In the genomic region with DNA sequence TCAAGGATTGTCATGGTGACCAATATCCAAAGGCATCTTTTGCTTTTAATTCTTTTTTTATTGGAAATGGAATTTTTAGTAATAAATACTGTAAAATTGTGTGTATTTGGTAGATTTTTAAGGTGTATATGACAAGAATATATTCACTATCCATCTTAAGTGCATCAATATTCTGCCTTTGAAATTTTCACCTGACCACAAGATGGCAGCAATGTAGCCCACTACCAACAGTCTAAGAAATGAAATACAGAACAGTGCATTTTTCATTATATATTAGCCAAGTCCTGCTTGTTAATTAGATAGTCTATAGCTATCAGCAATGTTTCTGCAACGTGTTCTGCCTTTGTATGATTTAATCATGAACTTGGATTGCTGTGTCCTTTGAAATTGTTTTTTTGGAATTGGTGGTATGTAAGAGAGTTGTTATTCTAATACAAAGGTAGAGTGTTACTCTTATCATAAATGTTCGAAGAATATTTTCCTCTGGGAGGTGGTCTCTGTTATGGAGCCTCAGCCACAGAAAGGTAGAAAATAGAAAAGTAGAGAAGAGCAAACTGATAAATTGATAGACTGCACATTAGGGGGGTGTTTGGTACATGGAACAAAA, we compare ENCODE assay signal across 8 cellular contexts. TPM values are rescaled to one million over a fixed set of nuclear protein-coding genes. Genes with fewer than 3 reads are reported as not detected.
DNase-seq lines count a peak whose midpoint lies in the region; ATAC-seq and TF ChIP-seq lines count a peak whose summit lies in the region.

No MANE protein-coding gene starts in this region.

- H3K27me3 ChIP-seq in Caco-2 (replicated peaks; ENCODE audit: control insufficient read depth, insufficient read depth, low read length): no peaks in the 10 kb centered on the region
- H3K27me3 ChIP-seq in brain microvascular endothelial cell (replicated peaks): no peaks in the 10 kb centered on the region
- no peaks in the 10 kb centered on the region for H3K27me3 ChIP-seq in liver (ENCODE audit: control insufficient read depth in 4 of 4, insufficient read depth in 4 of 4, low read length in 3 of 4)

- H3K36me3 ChIP-seq in Caco-2 (ENCODE audit: control insufficient read depth, insufficient read depth, low read length): no peaks in the 10 kb centered on the region
- H3K36me3 ChIP-seq in brain microvascular endothelial cell (replicated peaks): no peaks in the 10 kb centered on the region
- no peaks in the 10 kb centered on the region for H3K36me3 ChIP-seq in liver (ENCODE audit: control insufficient read depth in 4 of 4, insufficient read depth in 3 of 4, low read depth in 1 of 4, low read length in 3 of 4)

- CTCF ChIA-PET in Caco-2 (lab: Charles Lee): interaction anchor here (0.6 to 2.1 kb wide), 2 partner anchors 29 to 121 kb away, joined by 4 to 9 read pairs; no protein-coding TSS in a partner anchor

- no peaks in the 10 kb centered on the region for H3K9me3 Mint-ChIP-seq in Caco-2 (ENCODE audit: unreplicated experiment)
- no peaks in the 10 kb centered on the region for H3K9me3 Mint-ChIP-seq in T-helper 2 cell treated with Interferon-gamma antibody and Interleukin-4, amounts not matched to agents 5 μg/mL and 100 μg/mL, for 36 hours

- H3K36me3 Mint-ChIP-seq in Caco-2 (ENCODE audit: insufficient read depth, unreplicated experiment): no peaks in the 10 kb centered on the region
- no peaks in the 10 kb centered on the region for H3K36me3 Mint-ChIP-seq in T-helper 2 cell treated with Interferon-gamma antibody and Interleukin-4, amounts not matched to agents 5 μg/mL and 100 μg/mL, for 36 hours (ENCODE audit: low read depth)

- intact Hi-C loops in Caco-2 (cut with micrococcal nuclease; ENCODE audit: unreplicated experiment): loop anchor here (1.0 kb wide), 3 partner anchors 29 to 292 kb away; no protein-coding TSS in a partner anchor

- no peak overlapping the region for H3K9ac ChIP-seq in liver (ENCODE audit: low read depth in 1 of 2, low read length in 2 of 2)

- H3K9me3 ChIP-seq in Caco-2 (no peaks in the 10 kb centered on the region), liver (ENCODE audit: control insufficient read depth in 4 of 4, low read length in 3 of 4) (no peaks in the 10 kb centered on the region)

- peak; percentile 87 to 91 for TF ChIP-seq RAD21 in liver (IDR thresholded peaks at IDR 0.05)

- H3K4me1 Mint-ChIP-seq in Caco-2 (ENCODE audit: low read depth, unreplicated experiment): peaks cover 29% of the 10 kb centered on the region
- peaks cover 13% of the 10 kb centered on the region for H3K4me1 Mint-ChIP-seq in T-helper 2 cell treated with Interferon-gamma antibody and Interleukin-4, amounts not matched to agents 5 μg/mL and 100 μg/mL, for 36 hours (ENCODE audit: low read depth)

- ATAC-seq in GM18867 (IDR thresholded peaks at IDR 0.05; ENCODE audit: unreplicated experiment): peak; percentile 79

- POLR2A ChIA-PET in Caco-2 (lab: Charles Lee): no interaction called here

- TF ChIP-seq CTCF in Caco-2 (IDR thresholded peaks at IDR 0.05; ENCODE audit: insufficient read depth in 1 of 2, low read depth in 1 of 2, low read length in 1 of 2, severe bottlenecking in 1 of 2, unreplicated experiment in 1 of 2) (peak; percentile 52 to 62), brain microvascular endothelial cell (IDR thresholded peaks at IDR 0.05; ENCODE audit: low read depth, low read length, missing control alignments) (peak; percentile 62), liver (IDR thresholded peaks at IDR 0.05; ENCODE audit: low read depth, low read length, missing input control) (peak; percentile 53)

- 49% methylated on average over 2 of the region's 2 CpGs for WGBS in liver

- no peak overlapping the region for H3K4me3 Mint-ChIP-seq in Caco-2 (ENCODE audit: unreplicated experiment)
- no peak overlapping the region for H3K4me3 Mint-ChIP-seq in T-helper 2 cell treated with Interferon-gamma antibody and Interleukin-4, amounts not matched to agents 5 μg/mL and 100 μg/mL, for 36 hours

- H3K27ac Mint-ChIP-seq in Caco-2 (ENCODE audit: unreplicated experiment): no peak overlapping the region
- H3K27ac Mint-ChIP-seq in T-helper 2 cell treated with Interferon-gamma antibody and Interleukin-4, amounts not matched to agents 5 μg/mL and 100 μg/mL, for 36 hours: no peak overlapping the region

- no peaks in the 10 kb centered on the region for H3K27me3 Mint-ChIP-seq in Caco-2 (ENCODE audit: insufficient read depth, unreplicated experiment)
- no peaks in the 10 kb centered on the region for H3K27me3 Mint-ChIP-seq in T-helper 2 cell treated with Interferon-gamma antibody and Interleukin-4, amounts not matched to agents 5 μg/mL and 100 μg/mL, for 36 hours (ENCODE audit: low read depth)

- H3K4me1 ChIP-seq in Caco-2: peaks cover 49% of the 10 kb centered on the region
- peaks cover 0 to 3% (median under 1%) of the 10 kb centered on the region in 4 donors for H3K4me1 ChIP-seq in liver (ENCODE audit: control insufficient read depth in 4 of 4, insufficient read depth in 4 of 4, low read length in 3 of 4)

- no TSS peak for BruUV-seq in Caco-2 (replicated peaks; lab: Mats Ljungman, UMichigan)

- DNase-seq in Caco-2 (peak in 1 of 2 experiments; percentile 41), LoVo (ENCODE audit: low spot score) (peak; percentile 43), brain microvascular endothelial cell (peak; percentile 47), activated gamma-delta T cell (lab: John Stamatoyannopoulos, UW) (no peak), OCI-M2 (lab: John Stamatoyannopoulos, UW; ENCODE audit: unreplicated experiment) (no peak)
- no peak for DNase-seq in T-helper 2 cell treated with Interferon-gamma antibody and Interleukin-4, amounts not matched to agents 5 μg/mL and 100 μg/mL, for 36 hours (ENCODE audit: low spot score)

- H3K4me3 ChIP-seq in Caco-2 (ENCODE audit: low read depth, low read length) (no peak overlapping the region), brain microvascular endothelial cell (ENCODE audit: low read depth, low read length) (no peak overlapping the region), liver (ENCODE audit: low read depth in 1 of 3, low read length in 3 of 3) (no peak overlapping the region)

- H3K27ac ChIP-seq in brain microvascular endothelial cell (no peak overlapping the region), liver (ENCODE audit: low read depth in 1 of 2, low read length in 2 of 2) (no peak overlapping the region)

- in situ Hi-C loops in brain microvascular endothelial cell (cut with HindIII; ENCODE audit: low pct_ligation_motif_present, low sequenced_read_pairs): no loop called here

TF ChIP-seq in liver, 16 proteins besides CTCF, POLR2A, EP300 and RAD21:
- no peak for TF ChIP-seq RXRA (IDR thresholded peaks at IDR 0.05)
- TF ChIP-seq, protein P1, sequence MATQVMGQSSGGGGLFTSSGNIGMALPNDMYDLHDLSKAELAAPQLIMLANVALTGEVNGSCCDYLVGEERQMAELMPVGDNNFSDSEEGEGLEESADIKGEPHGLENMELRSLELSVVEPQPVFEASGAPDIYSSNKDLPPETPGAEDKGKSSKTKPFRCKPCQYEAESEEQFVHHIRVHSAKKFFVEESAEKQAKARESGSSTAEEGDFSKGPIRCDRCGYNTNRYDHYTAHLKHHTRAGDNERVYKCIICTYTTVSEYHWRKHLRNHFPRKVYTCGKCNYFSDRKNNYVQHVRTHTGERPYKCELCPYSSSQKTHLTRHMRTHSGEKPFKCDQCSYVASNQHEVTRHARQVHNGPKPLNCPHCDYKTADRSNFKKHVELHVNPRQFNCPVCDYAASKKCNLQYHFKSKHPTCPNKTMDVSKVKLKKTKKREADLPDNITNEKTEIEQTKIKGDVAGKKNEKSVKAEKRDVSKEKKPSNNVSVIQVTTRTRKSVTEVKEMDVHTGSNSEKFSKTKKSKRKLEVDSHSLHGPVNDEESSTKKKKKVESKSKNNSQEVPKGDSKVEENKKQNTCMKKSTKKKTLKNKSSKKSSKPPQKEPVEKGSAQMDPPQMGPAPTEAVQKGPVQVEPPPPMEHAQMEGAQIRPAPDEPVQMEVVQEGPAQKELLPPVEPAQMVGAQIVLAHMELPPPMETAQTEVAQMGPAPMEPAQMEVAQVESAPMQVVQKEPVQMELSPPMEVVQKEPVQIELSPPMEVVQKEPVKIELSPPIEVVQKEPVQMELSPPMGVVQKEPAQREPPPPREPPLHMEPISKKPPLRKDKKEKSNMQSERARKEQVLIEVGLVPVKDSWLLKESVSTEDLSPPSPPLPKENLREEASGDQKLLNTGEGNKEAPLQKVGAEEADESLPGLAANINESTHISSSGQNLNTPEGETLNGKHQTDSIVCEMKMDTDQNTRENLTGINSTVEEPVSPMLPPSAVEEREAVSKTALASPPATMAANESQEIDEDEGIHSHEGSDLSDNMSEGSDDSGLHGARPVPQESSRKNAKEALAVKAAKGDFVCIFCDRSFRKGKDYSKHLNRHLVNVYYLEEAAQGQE (IDR thresholded peaks at IDR 0.05): no peak
- no peak for TF ChIP-seq SP1 (IDR thresholded peaks at IDR 0.05)

RNA-seq across cellular contexts. Expression of a gene that starts 38.2 kb away (rescaled TPM):
- not detected in 2 replicates for total RNA-seq in Caco-2 (2022)
- 1 to 10 TPM in 1 of 2 donors, under 1 TPM in 1; 0.08 to 4.9 TPM for total RNA-seq in liver
- under 1 TPM; 0.12 to 0.25 TPM for polyA plus RNA-seq in liver

Comparison
In these comparisons a context has a peak if more than half of its experiments do, and no peak if none do; other contexts are left out.
1. DNase-seq: peak in LoVo (single experiment) and brain microvascular endothelial cell (single experiment); none in activated gamma-delta T cell (single experiment), T-helper 2 cell treated with Interferon-gamma antibody and Interleukin-4, amounts not matched to agents 5 μg/mL and 100 μg/mL, for 36 hours (single experiment) and OCI-M2 (single experiment).
2. Peak in every context shown above with its lines, with median percentiles within 50 percentile points of each other: CTCF ChIP-seq.